Comparison of ENCODE assay signal across 16 cellular contexts in genomic region chr3:185939721-185940120, GRCh38. TPM values are rescaled to one million over a fixed set of nuclear protein-coding genes. Genes with fewer than 3 reads are reported as not detected.
A peak's percentile ranks its signal among the peaks of the same experiment; 100 is the strongest.
DNase-seq lines count a peak whose midpoint lies in the region; ATAC-seq and TF ChIP-seq lines count a peak whose summit lies in the region.
"Had no signal": no experiment of that assay in that cellular context is flagged by ENCODE, and none has a peak within 500 bp of the region (broad histone marks: within the 10 kb centered on the region; RNA-seq: fewer than 3 reads in every experiment).

No MANE protein-coding gene starts in this region.

- no peak for TF ChIP-seq POLR2A in NB4 (IDR thresholded peaks at IDR 0.05; ENCODE audit: extremely low read depth, insufficient read length)
- TF ChIP-seq POLR2A in testis (IDR thresholded peaks at IDR 0.05): no peak

- no peak for DNase-seq in activated naive CD4-positive, alpha-beta T cell treated with anti-CD3 and anti-CD28 coated beads for 36 hours
- peak; percentile 62 for DNase-seq in NB4 (ENCODE audit: low read depth)
- DNase-seq in chondrocyte (ENCODE audit: low spot score): no peak
- no peak for DNase-seq in testis
- DNase-seq in NCI-H2107 treated with DMSO at 0.1 percent for 48 hours (lab: John Stamatoyannopoulos, UW; ENCODE audit: unreplicated experiment): no peak
- no peak for DNase-seq in NK-92 (lab: John Stamatoyannopoulos, UW; ENCODE audit: unreplicated experiment)
- DNase-seq: activated gamma-delta T cell treated with Interleukin-2 at 50 U/mL for 16 hours, mucosa of descending colon, NCI-H2081 treated with DMSO at 0.1 percent for 48 hours, NCI-H69 had no signal

- intact Hi-C loops in activated naive CD4-positive, alpha-beta T cell treated with anti-CD3 and anti-CD28 coated beads for 36 hours (cut with micrococcal nuclease): loop anchor here (5.0 to 10.0 kb wide), 3 partner anchors 1088 to 1805 kb away; partner anchors contain the start of genes BCL6 and RPL39L
- intact Hi-C loops in testis (cut with DNase I; ENCODE audit: low total_unique reads): no loop called here

- CTCF ChIA-PET in activated naive CD4-positive, alpha-beta T cell treated with anti-CD3 and anti-CD28 coated beads for 36 hours (lab: Charles Lee): no interaction called here

- no peaks in the 10 kb centered on the region for H3K9me3 Mint-ChIP-seq in activated naive CD4-positive, alpha-beta T cell treated with anti-CD3 and anti-CD28 coated beads, Interleukin-2, amount 50 U/mL, for 24 hours
- no peaks in the 10 kb centered on the region for H3K9me3 Mint-ChIP-seq in activated naive CD4-positive, alpha-beta T cell treated with anti-CD3 and anti-CD28 coated beads for 36 hours
- H3K9me3 Mint-ChIP-seq in chondrocyte (ENCODE audit: low read depth): peaks cover 3% of the 10 kb centered on the region

- no peaks in the 10 kb centered on the region for H3K9me3 ChIP-seq in testis
- H3K9me3 ChIP-seq: gastroesophageal sphincter, mucosa of descending colon, ovary, vagina had no signal

- H3K27me3 ChIP-seq in testis: no peaks in the 10 kb centered on the region
- H3K27me3 ChIP-seq: gastroesophageal sphincter, ovary, vagina had no signal

- peaks cover 1% of the 10 kb centered on the region for H3K4me1 ChIP-seq in testis

- 63 to 79% methylated on average over 3 of the region's 3 CpGs for WGBS in testis, 2 donors

- TF ChIP-seq CTCF in NB4 (IDR thresholded peaks at IDR 0.05; ENCODE audit: low read depth, low read length): no peak
- TF ChIP-seq CTCF in chondrocyte (IDR thresholded peaks at IDR 0.05): no peak
- TF ChIP-seq CTCF in testis (IDR thresholded peaks at IDR 0.05): no peak

- H3K27me3 Mint-ChIP-seq in activated naive CD4-positive, alpha-beta T cell treated with anti-CD3 and anti-CD28 coated beads, Interleukin-2, amount 50 U/mL, for 24 hours: no peaks in the 10 kb centered on the region
- no peaks in the 10 kb centered on the region for H3K27me3 Mint-ChIP-seq in activated naive CD4-positive, alpha-beta T cell treated with anti-CD3 and anti-CD28 coated beads for 36 hours (ENCODE audit: low read depth)
- no peaks in the 10 kb centered on the region for H3K27me3 Mint-ChIP-seq in chondrocyte (ENCODE audit: low read depth)

- H3K4me1 Mint-ChIP-seq in activated naive CD4-positive, alpha-beta T cell treated with anti-CD3 and anti-CD28 coated beads, Interleukin-2, amount 50 U/mL, for 24 hours: peaks cover 27% of the 10 kb centered on the region
- H3K4me1 Mint-ChIP-seq in activated naive CD4-positive, alpha-beta T cell treated with anti-CD3 and anti-CD28 coated beads for 36 hours (ENCODE audit: low read depth): peaks cover 21% of the 10 kb centered on the region
- H3K4me1 Mint-ChIP-seq in chondrocyte (ENCODE audit: low read depth): peaks cover 31% of the 10 kb centered on the region

- H3K4me3 ChIP-seq in NB4 (ENCODE audit: low read depth, low read length) (no peak overlapping the region), testis (no peak overlapping the region)
- H3K4me3 ChIP-seq: gastroesophageal sphincter, mucosa of descending colon, ovary, vagina had no signal

- no peaks in the 10 kb centered on the region for H3K36me3 ChIP-seq in testis (ENCODE audit: low read depth, missing control alignments)
- H3K36me3 ChIP-seq: gastroesophageal sphincter, ovary, vagina had no signal

- H3K4me3 Mint-ChIP-seq in activated naive CD4-positive, alpha-beta T cell treated with anti-CD3 and anti-CD28 coated beads, Interleukin-2, amount 50 U/mL, for 24 hours: no peak overlapping the region
- H3K4me3 Mint-ChIP-seq in activated naive CD4-positive, alpha-beta T cell treated with anti-CD3 and anti-CD28 coated beads for 36 hours: no peak overlapping the region
- H3K4me3 Mint-ChIP-seq in chondrocyte (ENCODE audit: unreplicated experiment): no peak overlapping the region

- no peak for ATAC-seq in GM21737 (IDR thresholded peaks at IDR 0.05; ENCODE audit: unreplicated experiment)
- ATAC-seq: gastroesophageal sphincter, mucosa of descending colon had no signal

- H3K36me3 Mint-ChIP-seq in activated naive CD4-positive, alpha-beta T cell treated with anti-CD3 and anti-CD28 coated beads, Interleukin-2, amount 50 U/mL, for 24 hours: peaks cover 26% of the 10 kb centered on the region
- peaks cover 34% of the 10 kb centered on the region for H3K36me3 Mint-ChIP-seq in activated naive CD4-positive, alpha-beta T cell treated with anti-CD3 and anti-CD28 coated beads for 36 hours (ENCODE audit: low read depth)
- peaks cover 3% of the 10 kb centered on the region for H3K36me3 Mint-ChIP-seq in chondrocyte (ENCODE audit: low read depth)

- H3K27ac Mint-ChIP-seq in activated naive CD4-positive, alpha-beta T cell treated with anti-CD3 and anti-CD28 coated beads, Interleukin-2, amount 50 U/mL, for 24 hours: peak overlapping the region; percentile 32
- no peak overlapping the region for H3K27ac Mint-ChIP-seq in activated naive CD4-positive, alpha-beta T cell treated with anti-CD3 and anti-CD28 coated beads for 36 hours
- peak overlapping the region; percentile 18 for H3K27ac Mint-ChIP-seq in chondrocyte (ENCODE audit: unreplicated experiment)

- H3K27ac ChIP-seq in testis: no peak overlapping the region
- H3K27ac ChIP-seq: gastroesophageal sphincter, ovary, vagina, VCaP had no signal

RNA-seq across cellular contexts. Expression of gene TRA2B, which starts 1.9 kb away (rescaled TPM):
- total RNA-seq in activated naive CD4-positive, alpha-beta T cell treated with anti-CD3 and anti-CD28 coated beads for 36 hours: 100 to 1,000 TPM; 172 to 176 TPM
- total RNA-seq in chondrocyte: 75.7 to 117 TPM (median 85.8 TPM) in 3 replicates
- total RNA-seq in testis: 100 to 1,000 TPM; 177 to 199 TPM
- 136 TPM for polyA plus RNA-seq in testis (ENCODE audit: insufficient read depth, low read depth, low replicate concordance)
